In the genomic region with DNA sequence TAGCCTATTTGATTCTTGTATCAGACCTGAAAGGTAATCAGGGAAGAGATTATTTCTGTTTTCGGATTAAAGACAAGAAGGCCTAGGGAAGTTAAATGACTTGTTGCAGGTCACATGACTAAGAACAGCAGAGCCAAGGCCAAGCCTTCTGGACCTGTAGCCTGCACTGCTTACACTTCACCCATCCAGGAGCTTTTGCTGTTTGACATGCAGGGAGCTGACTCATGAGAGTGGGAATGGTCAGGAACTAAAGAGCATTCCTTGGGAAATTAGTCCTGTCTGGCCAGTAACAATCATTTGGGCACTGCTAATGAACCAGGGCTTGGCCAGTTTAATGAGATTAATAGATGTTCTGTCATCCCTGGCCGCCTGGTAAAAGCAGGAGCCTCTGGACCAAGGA, we compare ENCODE assay signal across 13 cellular contexts. TPM values are rescaled to one million over a fixed set of nuclear protein-coding genes. Genes with fewer than 3 reads are reported as not detected.
DNase-seq lines count a peak whose midpoint lies in the region; ATAC-seq and TF ChIP-seq lines count a peak whose summit lies in the region.
"Had no signal": no experiment of that assay in that cellular context is flagged by ENCODE, and none has a peak within 500 bp of the region (broad histone marks: within the 10 kb centered on the region; RNA-seq: fewer than 3 reads in every experiment).

No MANE protein-coding gene starts in this region.

- no peak for TF ChIP-seq RAD21 in IMR-90 (IDR thresholded peaks at IDR 0.05; ENCODE audit: low read length)

- peaks cover 70% of the 10 kb centered on the region for H3K4me1 Mint-ChIP-seq in central memory CD8-positive, alpha-beta T cell

- H3K56ac ChIP-seq in IMR-90 (ENCODE audit: extremely low read depth, insufficient read depth, low read length) (no peak overlapping the region), mesendoderm (ENCODE audit: low read length) (no peak overlapping the region)

- no peak overlapping the region for H2BK20ac ChIP-seq in IMR-90 (ENCODE audit: low read depth, low read length)

- H3K4me2 ChIP-seq in IMR-90 (ENCODE audit: low read depth, low read length) = no peak overlapping the region
- H3K4me2 ChIP-seq in mesendoderm (ENCODE audit: low read length) = no peak overlapping the region

- no peak overlapping the region for H2AFZ ChIP-seq in IMR-90 (replicated peaks; ENCODE audit: low read length, poor library complexity)

- TF ChIP-seq CTCF in AG10803 (conservative IDR thresholded peaks at IDR 0.05; ENCODE audit: low read length) (no peak), IMR-90 (conservative IDR thresholded peaks at IDR 0.05; ENCODE audit: low read depth, low read length) (no peak), mucosa of descending colon (IDR thresholded peaks at IDR 0.05) (no peak)

- peaks cover 27% of the 10 kb centered on the region for H3K36me3 Mint-ChIP-seq in central memory CD8-positive, alpha-beta T cell (ENCODE audit: insufficient read depth)

- in situ Hi-C loops in IMR-90 (cut with MboI; ENCODE audit: low sequenced_read_pairs) = loop anchor here (5.0 kb wide), 1 partner anchor 208 kb away; no protein-coding TSS in a partner anchor

- CTCF ChIA-PET in IMR-90 (lab: Yijun Ruan, JAX) = interaction anchor here (0.6 kb wide), 1 partner anchor 58 kb away, joined by 3 read pairs; no protein-coding TSS in a partner anchor

- H3K23ac ChIP-seq in IMR-90 (ENCODE audit: low read depth, low read length) (no peak overlapping the region), mesendoderm (ENCODE audit: low read length) (no peak overlapping the region)

- H3K4me1 ChIP-seq in IMR-90 (ENCODE audit: control insufficient read depth, insufficient read depth, low read length) (peaks cover 25% of the 10 kb centered on the region), mesendoderm (ENCODE audit: control insufficient read depth, low read depth, low read length) (peaks cover 2% of the 10 kb centered on the region), mucosa of descending colon (ENCODE audit: low read depth) (peaks cover 17% of the 10 kb centered on the region)

- POLR2A ChIA-PET in IMR-90 (lab: Charles Lee; ENCODE audit: unreplicated experiment) = no interaction called here

- peaks cover 5% of the 10 kb centered on the region for H3K36me3 ChIP-seq in IMR-90 (ENCODE audit: control insufficient read depth, insufficient read depth, low read length)
- no peaks in the 10 kb centered on the region for H3K36me3 ChIP-seq in mesendoderm (ENCODE audit: control insufficient read depth, insufficient read depth, low read length)
- no peaks in the 10 kb centered on the region for H3K36me3 ChIP-seq in mucosa of descending colon (ENCODE audit: low read depth)
- H3K36me3 ChIP-seq: right atrium auricular region had no signal

- no peak overlapping the region for H4K91ac ChIP-seq in IMR-90 (ENCODE audit: insufficient read depth, low read depth, low read length)

- no CpG with 5 or more reads among the region's 2 CpGs for WGBS in IMR-90 (ENCODE audit: extremely low coverage in 2 of 2, insufficient read length in 1 of 2), 2 experiments
- no CpG with 5 or more reads among the region's 2 CpGs for WGBS in mesendoderm (ENCODE audit: extremely low coverage, insufficient coverage, low lambda C conversion rate)

- H3K9ac ChIP-seq in IMR-90 (ENCODE audit: low read depth, low read length) (no peak overlapping the region), mesendoderm (ENCODE audit: low read length) (no peak overlapping the region)

- H2AK9ac ChIP-seq in IMR-90 (replicated peaks; ENCODE audit: low read depth, low read length, poor library complexity) = no peak overlapping the region

- no peak overlapping the region for H3K4ac ChIP-seq in IMR-90 (ENCODE audit: low read depth, low read length)
- H3K4ac ChIP-seq in mesendoderm (ENCODE audit: low read depth, low read length) = no peak overlapping the region

- H2AK5ac ChIP-seq in IMR-90 (ENCODE audit: low read depth, low read length) (no peak overlapping the region), mesendoderm (ENCODE audit: low read length) (no peak overlapping the region)

- H3K27ac ChIP-seq in IMR-90 (ENCODE audit: insufficient read depth, low read length) = no peak overlapping the region; the same call in 1 of the 2 replicates
- no peak overlapping the region for H3K27ac ChIP-seq in mesendoderm (ENCODE audit: low read depth, low read length)
- H3K27ac ChIP-seq: right atrium auricular region had no signal

- no peaks in the 10 kb centered on the region for H3K9me3 Mint-ChIP-seq in central memory CD8-positive, alpha-beta T cell

- H3K27ac Mint-ChIP-seq in central memory CD8-positive, alpha-beta T cell (ENCODE audit: low read depth) = peak overlapping the region; percentile 70

- ATAC-seq in IMR-90 (ENCODE audit: low read depth) = peak; percentile 77
- ATAC-seq in central memory CD8-positive, alpha-beta T cell (replicated peaks; ENCODE audit: extremely low read depth, poor library complexity, severe bottlenecking) = no peak
- no peak for ATAC-seq in mucosa of descending colon
- ATAC-seq in GM21619 (IDR thresholded peaks at IDR 0.05; ENCODE audit: unreplicated experiment) = no peak

- H3K9me3 ChIP-seq in IMR-90 (ENCODE audit: control insufficient read depth, insufficient read depth, low read length) (no peaks in the 10 kb centered on the region), mucosa of descending colon (no peaks in the 10 kb centered on the region)
- H3K9me3 ChIP-seq: right atrium auricular region had no signal

- BruUV-seq in IMR-90 (replicated peaks; lab: Mats Ljungman, UMichigan) = no TSS peak

- peaks cover 39% of the 10 kb centered on the region for H3K9me1 ChIP-seq in IMR-90 (ENCODE audit: insufficient read depth, low read length)

- H2BK5ac ChIP-seq in IMR-90 (ENCODE audit: low read depth, low read length, poor library complexity, severe bottlenecking) (no peak overlapping the region), mesendoderm (ENCODE audit: low read length) (no peak overlapping the region)

- H4K8ac ChIP-seq in IMR-90 (ENCODE audit: low read depth in 2 of 2, low read length in 2 of 2) (no peak overlapping the region), mesendoderm (ENCODE audit: low read depth, low read length) (no peak overlapping the region)

- intact Hi-C loops in IMR-90 (cut with micrococcal nuclease) (no loop called here), mucosa of descending colon (cut with DNase I, micrococcal nuclease) (loop anchor here in 1 of 2 donors (10.0 kb wide), 1 partner anchor 120 kb away; no protein-coding TSS in a partner anchor)

- H3K27me3 ChIP-seq in IMR-90 (ENCODE audit: control insufficient read depth, insufficient read depth, low read length) (no peaks in the 10 kb centered on the region), mesendoderm (ENCODE audit: insufficient read depth, low read length, poor library complexity) (no peaks in the 10 kb centered on the region)
- H3K27me3 ChIP-seq: right atrium auricular region had no signal

- TF ChIP-seq POLR2A in IMR-90 (IDR thresholded peaks at IDR 0.05; ENCODE audit: low read depth, low read length) = no peak

- peaks cover 8% of the 10 kb centered on the region for H3K79me2 ChIP-seq in mesendoderm (ENCODE audit: control insufficient read depth, insufficient read depth, low read length)

- H3K18ac ChIP-seq in IMR-90 (ENCODE audit: low read depth, low read length) (no peak overlapping the region), mesendoderm (ENCODE audit: low read length) (no peak overlapping the region)

- H2BK120ac ChIP-seq in IMR-90 (ENCODE audit: low read depth, low read length) = no peak overlapping the region
- H2BK120ac ChIP-seq in mesendoderm (ENCODE audit: low read depth, low read length) = no peak overlapping the region

- H3K79me1 ChIP-seq in IMR-90 (ENCODE audit: low read depth in 1 of 2, low read length in 2 of 2) (peaks cover 48 to 96% of the 10 kb centered on the region in 2 experiments), mesendoderm (ENCODE audit: low read length) (peaks cover 43% of the 10 kb centered on the region)

- DNase-seq in AG10803 (ENCODE audit: low read depth) (peak; percentile 66), IMR-90 (peak; percentile 88), mesendoderm (peak; percentile 35), mucosa of descending colon (no peak), GM19240 (ENCODE audit: insufficient read length, low spot score) (no peak), activated gamma-delta T cell treated with Interleukin-2 at 50 U/mL for 16 hours (no peak)
- DNase-seq in central memory CD8-positive, alpha-beta T cell (ENCODE audit: low spot score in 2 of 2) = no peak
- DNase-seq: activated T-cell treated with anti-CD3 and anti-CD28 coated beads for 4 hours; COR-L47; effector CD4-positive, alpha-beta T cell; NCI-H774 had no signal

- no peak overlapping the region for H3K4me3 Mint-ChIP-seq in central memory CD8-positive, alpha-beta T cell

- H2BK15ac ChIP-seq in IMR-90 (ENCODE audit: low read depth, low read length) = no peak overlapping the region
- no peak overlapping the region for H2BK15ac ChIP-seq in mesendoderm (replicated peaks; ENCODE audit: low read depth)

- no peak overlapping the region for H3K14ac ChIP-seq in IMR-90 (replicated peaks; ENCODE audit: low read depth, low read length)

- H4K5ac ChIP-seq in IMR-90 (ENCODE audit: low read depth, low read length) = no peak overlapping the region
- no peak overlapping the region for H4K5ac ChIP-seq in mesendoderm (ENCODE audit: low read length)

- H3K4me3 ChIP-seq in AG10803 (ENCODE audit: low read length) (no peak overlapping the region), IMR-90 (ENCODE audit: insufficient read depth, low read depth, low read length) (no peak overlapping the region), mesendoderm (ENCODE audit: low read length) (no peak overlapping the region), mucosa of descending colon (no peak overlapping the region)
- H3K4me3 ChIP-seq: right atrium auricular region had no signal

- H3K27me3 Mint-ChIP-seq in central memory CD8-positive, alpha-beta T cell = no peaks in the 10 kb centered on the region

- H4K20me1 ChIP-seq in IMR-90 (ENCODE audit: insufficient read depth, low read length) = peaks cover 96% of the 10 kb centered on the region

- dilution Hi-C loops in IMR-90 (cut with HindIII; ENCODE audit: low sequenced_read_pairs, unreplicated experiment) = no loop called here

TF ChIP-seq in IMR-90, 13 proteins besides CTCF, POLR2A, EP300 and RAD21 (continues in another document):
- TF ChIP-seq, protein P1, sequence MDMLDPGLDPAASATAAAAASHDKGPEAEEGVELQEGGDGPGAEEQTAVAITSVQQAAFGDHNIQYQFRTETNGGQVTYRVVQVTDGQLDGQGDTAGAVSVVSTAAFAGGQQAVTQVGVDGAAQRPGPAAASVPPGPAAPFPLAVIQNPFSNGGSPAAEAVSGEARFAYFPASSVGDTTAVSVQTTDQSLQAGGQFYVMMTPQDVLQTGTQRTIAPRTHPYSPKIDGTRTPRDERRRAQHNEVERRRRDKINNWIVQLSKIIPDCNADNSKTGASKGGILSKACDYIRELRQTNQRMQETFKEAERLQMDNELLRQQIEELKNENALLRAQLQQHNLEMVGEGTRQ (IDR thresholded peaks at IDR 0.05; ENCODE audit: low read depth, low read length) = peak; percentile 80
- no peak for TF ChIP-seq CEBPB (IDR thresholded peaks at IDR 0.05; ENCODE audit: low read depth, low read length)

RNA-seq across cellular contexts. Expression of a gene that starts 46.8 kb away (rescaled TPM):
- total RNA-seq in IMR-90 (2012; rRNA removed) = 66.9 and 84.7 TPM in 2 replicates
- polyA plus RNA-seq in IMR-90 (2012; rRNA removed) = 56.7 and 61.7 TPM in 2 replicates
- 16.0 and 24.6 TPM in 2 replicates for polyA plus RNA-seq in IMR-90 (2012; cell fraction: cytosol; rRNA removed)
- 3.4 and 29.4 TPM in 2 replicates for polyA plus RNA-seq in IMR-90 (2012; cell fraction: nucleus; rRNA removed; ENCODE audit: low replicate concordance)
- polyA plus RNA-seq in mesendoderm (2013, experiment 1 of 2) = 307 TPM
- polyA plus RNA-seq in mesendoderm (2013, experiment 2 of 2) = 307 TPM
- 10 to 100 TPM; 26.5 to 51.7 (median 41.0) TPM for total RNA-seq in mucosa of descending colon

Comparison
In these comparisons a context has a peak if more than half of its experiments do, and no peak if none do; other contexts are left out.
1. DNase-seq: peak in AG10803 (single experiment), IMR-90 (single experiment) and mesendoderm (single experiment); none in central memory CD8-positive, alpha-beta T cell (0 of 2), mucosa of descending colon (0 of 3), GM19240 (single experiment) and activated gamma-delta T cell treated with Interleukin-2 at 50 U/mL for 16 hours (single experiment).